15 cellular contexts compared by ENCODE assay signal in genomic region chr16:4359914-4360313, GRCh38. TPM values are rescaled to one million over a fixed set of nuclear protein-coding genes. Genes with fewer than 3 reads are reported as not detected.
DNase-seq lines count a peak whose midpoint lies in the region; FAIRE-seq and TF ChIP-seq lines count a peak whose summit lies in the region.
"Had no signal": no experiment of that assay in that cellular context is flagged by ENCODE, and none has a peak within 500 bp of the region (broad histone marks: within the 10 kb centered on the region; RNA-seq: fewer than 3 reads in every experiment).

No MANE protein-coding gene starts in this region.

- H3K9me3 ChIP-seq in HEK293 (ENCODE audit: control insufficient read depth, insufficient read depth, low read depth, low read length): no peaks in the 10 kb centered on the region
- H3K9me3 ChIP-seq in H1 (ENCODE audit: insufficient read depth in 2 of 2, low read depth in 1 of 2, low read length in 1 of 2): no peaks in the 10 kb centered on the region
- no peaks in the 10 kb centered on the region for H3K9me3 ChIP-seq in H9 (ENCODE audit: control insufficient read depth, low read depth, low read length)
- H3K9me3 ChIP-seq: Caco-2 had no signal

- H3K56ac ChIP-seq in H1 (replicated peaks; ENCODE audit: insufficient read length, low read depth, low read length): no peak overlapping the region
- H3K56ac ChIP-seq in H9 (ENCODE audit: insufficient read length, low read depth, low read length): no peak overlapping the region

- no peak overlapping the region for H2BK15ac ChIP-seq in H1 (ENCODE audit: low read length)
- no peak overlapping the region for H2BK15ac ChIP-seq in H9 (ENCODE audit: low read depth, low read length)

- peaks cover 0 to 44% of the 10 kb centered on the region in 2 experiments; a peak in 2 of 3 replicates for H3K36me3 ChIP-seq in HEK293 (ENCODE audit: control insufficient read depth in 2 of 2, insufficient read depth in 1 of 2, low read length in 2 of 2)
- no peaks in the 10 kb centered on the region for H3K36me3 ChIP-seq in H1 (ENCODE audit: control insufficient read depth in 2 of 4, insufficient read depth in 4 of 4, low read length in 3 of 4)

- no peak overlapping the region for H3T11ph ChIP-seq in H9 (ENCODE audit: low read length)

- peaks cover 2% of the 10 kb centered on the region; the same call in 1 of the 2 replicates for H3K23me2 ChIP-seq in H1 (ENCODE audit: low read depth, low read length)
- H3K23me2 ChIP-seq in H9 (ENCODE audit: insufficient read length, low read depth, low read length, poor library complexity, severe bottlenecking): peaks cover 4% of the 10 kb centered on the region

- H2AK5ac ChIP-seq in H1 (ENCODE audit: low read depth, low read length) (no peak overlapping the region), H9 (ENCODE audit: insufficient read length, low read length) (no peak overlapping the region)

- TF ChIP-seq CTCF in HEK293 (tag by site-specific recombination; IDR thresholded peaks at IDR 0.05): no peak
- no peak for TF ChIP-seq CTCF in RWPE1 (conservative IDR thresholded peaks at IDR 0.05; ENCODE audit: low read depth)
- TF ChIP-seq CTCF in H1 (IDR thresholded peaks at IDR 0.05; ENCODE audit: control extremely low read depth in 1 of 3, insufficient read depth in 1 of 3, low read depth in 1 of 3, low read length in 3 of 3): no peak
- TF ChIP-seq CTCF in H9 (conservative IDR thresholded peaks at IDR 0.05): no peak

- H3K4me3 ChIP-seq in HEK293 (ENCODE audit: low read depth, low read length): no peak overlapping the region
- H3K4me3 ChIP-seq in H1 (ENCODE audit: extremely low read depth in 1 of 4, insufficient read depth in 2 of 4, low read depth in 3 of 4, low read length in 4 of 4): no peak overlapping the region

- 0 out of 4 replicates have a peak, but pooled peaks cover 0 to 3% of the 10 kb centered on the region in 2 experiments for H3K4me1 Mint-ChIP-seq in H9

- H3K36me3 Mint-ChIP-seq in H9 (ENCODE audit: insufficient read depth in 1 of 3, low read depth in 3 of 3): peaks cover 2 to 4% (median 2%) of the 10 kb centered on the region in 3 experiments; a peak in 2 of 7 replicates

- H3K14ac ChIP-seq in H1 (ENCODE audit: insufficient read length) (no peak overlapping the region), H9 (ENCODE audit: insufficient read depth, low read length) (no peak overlapping the region)

- H3K9me3 Mint-ChIP-seq in H9: no peaks in the 10 kb centered on the region; a peak in 1 of 5 replicates
- H3K9me3 Mint-ChIP-seq: CD4-positive, alpha-beta T cell had no signal

- H3K4me1 ChIP-seq in HEK293 (ENCODE audit: control insufficient read depth, insufficient read depth, low read length) (no peaks in the 10 kb centered on the region), H1 (replicated peaks in 1 of 4; ENCODE audit: control insufficient read depth in 3 of 4, insufficient read depth in 4 of 4, low read length in 3 of 4) (peaks cover 0 to 3% (median 1%) of the 10 kb centered on the region in 4 experiments; a peak in 3 of 7 replicates), H9 (ENCODE audit: insufficient read depth, low read length) (no peaks in the 10 kb centered on the region)
- H3K4me1 ChIP-seq: Caco-2 had no signal

- H3K4me2 ChIP-seq in H1 (ENCODE audit: insufficient read depth in 1 of 2, low read depth in 2 of 2, low read length in 2 of 2): no peak overlapping the region
- no peak overlapping the region for H3K4me2 ChIP-seq in H9 (ENCODE audit: insufficient read depth, insufficient read length, low read length)
- H3K4me2 ChIP-seq: KMS-11 had no signal

- H2BK120ac ChIP-seq in H1 (replicated peaks; ENCODE audit: low read depth, low read length): no peak overlapping the region
- no peak overlapping the region for H2BK120ac ChIP-seq in H9 (ENCODE audit: low read depth, low read length, poor library complexity, severe bottlenecking)

- H3K9ac ChIP-seq in H1 (replicated peaks in 1 of 4; ENCODE audit: extremely low read depth in 1 of 4, low read depth in 3 of 4, low read length in 3 of 4): no peak overlapping the region
- no peak overlapping the region for H3K9ac ChIP-seq in H9 (ENCODE audit: extremely low read depth, insufficient read length, low read length)
- H3K9ac ChIP-seq: KMS-11 had no signal

- no peak overlapping the region for H2BK12ac ChIP-seq in H1 (ENCODE audit: low read depth, low read length)
- no peak overlapping the region for H2BK12ac ChIP-seq in H9 (ENCODE audit: insufficient read length, low read depth, low read length)

- H2BK20ac ChIP-seq in H1 (ENCODE audit: low read length) (no peak overlapping the region), H9 (ENCODE audit: low read depth, low read length, poor library complexity, severe bottlenecking) (no peak overlapping the region)

- H3K23ac ChIP-seq in H1 (ENCODE audit: insufficient read length) (no peak overlapping the region), H9 (ENCODE audit: insufficient read length, low read depth, low read length) (no peak overlapping the region)

- no peak overlapping the region for H3K4me3 Mint-ChIP-seq in H9
- H3K4me3 Mint-ChIP-seq: CD4-positive, alpha-beta T cell had no signal

- WGBS in H1 (ENCODE audit: extremely low coverage in 1 of 2, insufficient coverage in 1 of 2, insufficient read length in 1 of 2, insufficient replicate concordance in 2 of 2, low coverage in 1 of 2, low lambda C conversion rate in 2 of 2, missing lambda C conversion rate in 1 of 2), 2 experiments: 86 to 100% methylated on average over 2 of the region's 3 CpGs
- 100% methylated on average over 2 of the region's 3 CpGs for WGBS in H9 (ENCODE audit: extremely low coverage, insufficient read length, low lambda C conversion rate)

- H3K79me1 ChIP-seq in H1 (ENCODE audit: low read depth, low read length) (no peaks in the 10 kb centered on the region), H9 (ENCODE audit: insufficient read depth, low read depth, low read length, poor library complexity, severe bottlenecking) (no peaks in the 10 kb centered on the region)

- no peak overlapping the region for H3K27ac ChIP-seq in HEK293 (ENCODE audit: extremely low read depth, low read depth, low read length)
- 0 out of 2 replicates have a peak overlapping the region, but pooled peaks have one; percentile 22 for H3K27ac ChIP-seq in RWPE1
- H3K27ac ChIP-seq in H1 (ENCODE audit: low read depth, low read length): no peak overlapping the region
- no peak overlapping the region for H3K27ac ChIP-seq in H9 (ENCODE audit: insufficient read length, low read depth, low read length)
- H3K27ac ChIP-seq: C4-2B, KMS-11 had no signal

- H2AFZ ChIP-seq in H1 (ENCODE audit: low read length) (no peak overlapping the region), H9 (ENCODE audit: low read length) (no peak overlapping the region)

- H3K18ac ChIP-seq in H1 (ENCODE audit: extremely low read depth, low read length) (no peak overlapping the region), H9 (ENCODE audit: insufficient read length, low read depth, low read length) (no peak overlapping the region)

- no peak for TF ChIP-seq EP300 in H1 (IDR thresholded peaks at IDR 0.05; ENCODE audit: borderline replicate concordance in 1 of 2, low read depth in 2 of 2, low read length in 2 of 2)

- no peak for TF ChIP-seq POLR2A in H1 (IDR thresholded peaks at IDR 0.05; ENCODE audit: control extremely low read depth in 1 of 2, low read depth in 2 of 2, low read length in 2 of 2)

- no peaks in the 10 kb centered on the region for H3K27me3 Mint-ChIP-seq in H9 (ENCODE audit: low read depth)
- H3K27me3 Mint-ChIP-seq: CD4-positive, alpha-beta T cell had no signal

- DNase-seq in RWPE1 (ENCODE audit: low spot score) (no peak), H1 (ENCODE audit: low read depth in 1 of 2, low spot score in 2 of 2) (no peak), H9 (no peak), cerebellar cortex (ENCODE audit: low spot score) (no peak), DMS 273 (lab: John Stamatoyannopoulos, UW; ENCODE audit: unreplicated experiment) (no peak)
- DNase-seq: CD4-positive, alpha-beta T cell; DMS79 treated with DMSO at 0.1 percent for 48 hours; GF-D8; HCEC 1CT had no signal

- H3K4ac ChIP-seq in H1 (replicated peaks; ENCODE audit: insufficient read length, low read depth, low read length) (no peak overlapping the region), H9 (ENCODE audit: low read depth, low read length) (no peak overlapping the region)

- CTCF ChIA-PET in HEK293 (lab: Yijun Ruan, JAX): interaction anchor here (0.6 to 5.2 kb wide), 12 partner anchors 9 to 709 kb away, joined by 3 to 118 read pairs (median 6); partner anchors contain the start of gene VASN
- CTCF ChIA-PET in RWPE1 (lab: Yijun Ruan, JAX): interaction anchor here (0.7 to 5.3 kb wide), 7 partner anchors 9 to 43 kb away, joined by 3 to 74 read pairs (median 6); partner anchors contain the start of gene PAM16
- CTCF ChIA-PET in H1 (lab: Charles Lee; ENCODE audit: partially characterized antibody): interaction anchor here (0.8 to 14.0 kb wide), 24 partner anchors 10 to 95 kb away, joined by 3 to 425 read pairs (median 5); partner anchors contain the start of gene VASN

- TF ChIP-seq RAD21 in H1 (IDR thresholded peaks at IDR 0.05 in 1 of 2, conservative IDR thresholded peaks at IDR 0.05 in 1 of 2; ENCODE audit: low read depth in 2 of 2, low read length in 2 of 2): no peak

- no peaks in the 10 kb centered on the region for H3K79me2 ChIP-seq in H1 (ENCODE audit: control insufficient read depth in 1 of 2, insufficient read depth in 2 of 2, low read length in 2 of 2)
- no peaks in the 10 kb centered on the region for H3K79me2 ChIP-seq in H9 (ENCODE audit: insufficient read depth, low read length)

- H4K8ac ChIP-seq in H1 (ENCODE audit: extremely low read depth, insufficient read depth, low read length): no peak overlapping the region
- no peak overlapping the region for H4K8ac ChIP-seq in H9 (replicated peaks; ENCODE audit: insufficient read length, low read depth, low read length)

- H3K27me3 ChIP-seq in H1 (replicated peaks in 1 of 4; ENCODE audit: control insufficient read depth in 3 of 4, extremely low read depth in 1 of 4, insufficient read depth in 3 of 4, low read length in 3 of 4) (no peaks in the 10 kb centered on the region), H9 (ENCODE audit: insufficient read depth, low read length) (no peaks in the 10 kb centered on the region)

- no peak for FAIRE-seq in H1 (lab: Jason Lieb, UNC)
- FAIRE-seq: A204.1, GM19239 had no signal

- H2BK5ac ChIP-seq in H1 (ENCODE audit: low read depth, low read length): no peak overlapping the region
- H2BK5ac ChIP-seq in H9 (ENCODE audit: insufficient read length, low read length): no peak overlapping the region

- H3K27ac Mint-ChIP-seq in H9: no peak overlapping the region

- H4K91ac ChIP-seq in H1 (replicated peaks; ENCODE audit: insufficient read length, low read length): peak overlapping the region; percentile 74
- no peak overlapping the region for H4K91ac ChIP-seq in H9 (ENCODE audit: insufficient read length, low read depth, low read length)

- H4K20me1 ChIP-seq in H1 (replicated peaks in 1 of 2; ENCODE audit: control insufficient read depth in 1 of 2, insufficient read depth in 2 of 2, low read length in 2 of 2) (peaks cover 0 to 3% of the 10 kb centered on the region in 2 experiments), H9 (ENCODE audit: control insufficient read depth, insufficient read depth, insufficient read length) (no peaks in the 10 kb centered on the region)

- no peak overlapping the region for H4K5ac ChIP-seq in H1 (ENCODE audit: insufficient read length, low read depth, low read length)
- H4K5ac ChIP-seq in H9 (ENCODE audit: insufficient read length, low read depth, low read length): no peak overlapping the region

- POLR2A ChIA-PET in HEK293 (lab: Yijun Ruan, JAX): no interaction called here
- POLR2A ChIA-PET in RWPE1 (lab: Yijun Ruan, JAX; ENCODE audit: low non-redundant PET): no interaction called here
- POLR2A ChIA-PET in H1 (lab: Charles Lee; ENCODE audit: partially characterized antibody): interaction anchor here (0.6 to 2.3 kb wide), 10 partner anchors 9 to 361 kb away, joined by 3 to 14 read pairs (median 5); partner anchors contain the start of gene PAM16

RNA-seq across cellular contexts. Expression of gene PAM16, which starts 8.8 kb away (rescaled TPM):
- 78.3 and 84.4 TPM in 2 replicates for total RNA-seq in H1 (2021; fragmentation: NEBNext Ultra II Directional; extraction: Animal tissue kit (Norgen Biotek cat#: 25700))
- polyA plus RNA-seq in H1 (2011; rRNA removed): 198 and 228 TPM in 2 replicates
- 154 TPM for polyA plus RNA-seq in H1 (2011; cell fraction: cytosol; rRNA removed)
- polyA plus RNA-seq in H1 (2011; cell fraction: nucleus; rRNA removed): 131 TPM
- 57.3 to 96.0 TPM (median 90.9 TPM) in 4 replicates for polyA plus RNA-seq in H1 (2012, experiment 1 of 2)
- 222 TPM for polyA plus RNA-seq in H1 (2012, experiment 2 of 2)
- 161 TPM for polyA plus RNA-seq in H1 (2013, experiment 1 of 2)
- 151 TPM for polyA plus RNA-seq in H1 (2013, experiment 2 of 2)
- polyA minus RNA-seq in H1 (2011; rRNA and poly(A)+ RNA removed): 12.3 and 15.6 TPM in 2 replicates
- polyA minus RNA-seq in H1 (2011; cell fraction: cytosol; rRNA and poly(A)+ RNA removed): 31.5 TPM
- 32.7 TPM for polyA minus RNA-seq in H1 (2011; cell fraction: nucleus; rRNA and poly(A)+ RNA removed)
- total RNA-seq in H9 (2021): 80.4 and 81.8 TPM in 2 replicates

RNA-seq across cellular contexts. Expression of gene VASN, which starts 11.7 kb away (rescaled TPM):
- total RNA-seq in H1 (2021; fragmentation: NEBNext Ultra II Directional; extraction: Animal tissue kit (Norgen Biotek cat#: 25700)): 9.6 and 10.1 TPM in 2 replicates
- polyA plus RNA-seq in H1 (2011; rRNA removed): 11.3 and 25.2 TPM in 2 replicates
- polyA plus RNA-seq in H1 (2011; cell fraction: cytosol; rRNA removed): 7.2 TPM
- polyA plus RNA-seq in H1 (2011; cell fraction: nucleus; rRNA removed): 15.2 TPM
- polyA plus RNA-seq in H1 (2012, experiment 1 of 2): 3.4 to 8.6 TPM (median 7.8 TPM) in 4 replicates
- polyA plus RNA-seq in H1 (2012, experiment 2 of 2): 6.1 TPM
- 16.7 TPM for polyA plus RNA-seq in H1 (2013, experiment 1 of 2)
- polyA plus RNA-seq in H1 (2013, experiment 2 of 2): 14.5 TPM
- 3.4 and 4.5 TPM in 2 replicates for polyA minus RNA-seq in H1 (2011; rRNA and poly(A)+ RNA removed)
- 11.4 TPM for polyA minus RNA-seq in H1 (2011; cell fraction: cytosol; rRNA and poly(A)+ RNA removed)
- 22.5 TPM for polyA minus RNA-seq in H1 (2011; cell fraction: nucleus; rRNA and poly(A)+ RNA removed)
- 10.8 and 11.0 TPM in 2 replicates for total RNA-seq in H9 (2021)

RNA-seq across cellular contexts. Expression of gene GLIS2, which starts 44.0 kb away (rescaled TPM):
- total RNA-seq in H1 (2021; fragmentation: NEBNext Ultra II Directional; extraction: Animal tissue kit (Norgen Biotek cat#: 25700)): 17.4 and 18.6 TPM in 2 replicates
- 4.3 and 7.6 TPM in 2 replicates for polyA plus RNA-seq in H1 (2011; rRNA removed)
- polyA plus RNA-seq in H1 (2011; cell fraction: cytosol; rRNA removed): 2.7 TPM
- polyA plus RNA-seq in H1 (2011; cell fraction: nucleus; rRNA removed): 8.4 TPM
- 8.3 to 13.8 TPM (median 12.3 TPM) in 4 replicates for polyA plus RNA-seq in H1 (2012, experiment 1 of 2)
- 11.8 TPM for polyA plus RNA-seq in H1 (2012, experiment 2 of 2)
- 9.4 TPM for polyA plus RNA-seq in H1 (2013, experiment 1 of 2)
- 9.5 TPM for polyA plus RNA-seq in H1 (2013, experiment 2 of 2)
- 2.0 and 3.2 TPM in 2 replicates for polyA minus RNA-seq in H1 (2011; rRNA and poly(A)+ RNA removed)
- 7.0 TPM for polyA minus RNA-seq in H1 (2011; cell fraction: cytosol; rRNA and poly(A)+ RNA removed)
- polyA minus RNA-seq in H1 (2011; cell fraction: nucleus; rRNA and poly(A)+ RNA removed): 5.7 TPM
- total RNA-seq in H9 (2021): 14.3 and 14.9 TPM in 2 replicates
- total RNA-seq: CD4-positive, alpha-beta T cell had no signal

RNA-seq across cellular contexts. Expression of gene CORO7, which starts 56.5 kb away (rescaled TPM):
- total RNA-seq in H1 (2021; fragmentation: NEBNext Ultra II Directional; extraction: Animal tissue kit (Norgen Biotek cat#: 25700)): 25.8 and 29.8 TPM in 2 replicates
- polyA plus RNA-seq in H1 (2011; rRNA removed): 25.2 and 45.7 TPM in 2 replicates
- polyA plus RNA-seq in H1 (2011; cell fraction: cytosol; rRNA removed): 17.6 TPM
- 150 TPM for polyA plus RNA-seq in H1 (2011; cell fraction: nucleus; rRNA removed)
- 11.3 to 25.2 TPM (median 22.8 TPM) in 4 replicates for polyA plus RNA-seq in H1 (2012, experiment 1 of 2)
- 17.0 TPM for polyA plus RNA-seq in H1 (2012, experiment 2 of 2)
- 17.4 TPM for polyA plus RNA-seq in H1 (2013, experiment 1 of 2)
- 20.0 TPM for polyA plus RNA-seq in H1 (2013, experiment 2 of 2)
- 11.4 and 17.1 TPM in 2 replicates for polyA minus RNA-seq in H1 (2011; rRNA and poly(A)+ RNA removed)
- polyA minus RNA-seq in H1 (2011; cell fraction: cytosol; rRNA and poly(A)+ RNA removed): 25.4 TPM
- polyA minus RNA-seq in H1 (2011; cell fraction: nucleus; rRNA and poly(A)+ RNA removed): 43.3 TPM
- 33.8 and 38.4 TPM in 2 replicates for total RNA-seq in H9 (2021)
